17 cellular contexts compared by ENCODE assay signal in genomic region chr6:149501201-149501600, GRCh38. TPM values are rescaled to one million over a fixed set of nuclear protein-coding genes. Genes with fewer than 3 reads are reported as not detected.
DNase-seq lines count a peak whose midpoint lies in the region; ATAC-seq, FAIRE-seq and TF ChIP-seq lines count a peak whose summit lies in the region.
"Had no signal": no experiment of that assay in that cellular context is flagged by ENCODE, and none has a peak within 500 bp of the region (broad histone marks: within the 10 kb centered on the region; RNA-seq: fewer than 3 reads in every experiment).

No MANE protein-coding gene starts in this region.

- peaks cover 19% of the 10 kb centered on the region for H3K4me1 Mint-ChIP-seq in activated naive CD4-positive, alpha-beta T cell treated with anti-CD3 and anti-CD28 coated beads, Interleukin-2, amount 10 ng/mL, durations not matched to agents 7 days and 5 days
- H3K4me1 Mint-ChIP-seq in activated naive CD8-positive, alpha-beta T cell treated with anti-CD3 and anti-CD28 coated beads for 36 hours = peaks cover 61% of the 10 kb centered on the region
- H3K4me1 Mint-ChIP-seq in stimulated activated naive CD8-positive, alpha-beta T cell treated with anti-CD3 and anti-CD28 coated beads, Interleukin-15, amount 100 ng/mL, for 72 hours = peaks cover 85% of the 10 kb centered on the region

- CTCF ChIA-PET in activated naive CD4-positive, alpha-beta T cell treated with anti-CD3 and anti-CD28 coated beads, Interleukin-2, amount 10 ng/mL, durations not matched to agents 7 days and 5 days (lab: Charles Lee) = no interaction called here

- no peaks in the 10 kb centered on the region for H3K27me3 Mint-ChIP-seq in activated naive CD4-positive, alpha-beta T cell treated with anti-CD3 and anti-CD28 coated beads, Interleukin-2, amount 10 ng/mL, durations not matched to agents 7 days and 5 days
- no peaks in the 10 kb centered on the region for H3K27me3 Mint-ChIP-seq in activated naive CD8-positive, alpha-beta T cell treated with anti-CD3 and anti-CD28 coated beads for 36 hours
- H3K27me3 Mint-ChIP-seq in stimulated activated naive CD8-positive, alpha-beta T cell treated with anti-CD3 and anti-CD28 coated beads, Interleukin-15, amount 100 ng/mL, for 72 hours = no peaks in the 10 kb centered on the region

- no peaks in the 10 kb centered on the region for H3K9me3 Mint-ChIP-seq in activated naive CD4-positive, alpha-beta T cell treated with anti-CD3 and anti-CD28 coated beads, Interleukin-2, amount 10 ng/mL, durations not matched to agents 7 days and 5 days
- peaks cover 5% of the 10 kb centered on the region for H3K9me3 Mint-ChIP-seq in activated naive CD8-positive, alpha-beta T cell treated with anti-CD3 and anti-CD28 coated beads for 36 hours
- H3K9me3 Mint-ChIP-seq in stimulated activated naive CD8-positive, alpha-beta T cell treated with anti-CD3 and anti-CD28 coated beads, Interleukin-15, amount 100 ng/mL, for 72 hours = no peaks in the 10 kb centered on the region

- H3K36me3 Mint-ChIP-seq in activated naive CD4-positive, alpha-beta T cell treated with anti-CD3 and anti-CD28 coated beads, Interleukin-2, amount 10 ng/mL, durations not matched to agents 7 days and 5 days = peaks cover 41% of the 10 kb centered on the region
- peaks cover 49% of the 10 kb centered on the region for H3K36me3 Mint-ChIP-seq in activated naive CD8-positive, alpha-beta T cell treated with anti-CD3 and anti-CD28 coated beads for 36 hours

- no peak for TF ChIP-seq CTCF in GM13976 (IDR thresholded peaks at IDR 0.05; ENCODE audit: borderline replicate concordance, control extremely low read depth, extremely low read depth, insufficient read depth, missing control alignments)

- no peak for TF ChIP-seq POLR2A in GM12892 (IDR thresholded peaks at IDR 0.05; ENCODE audit: low read depth, low read length)

- ATAC-seq in stimulated activated naive CD8-positive, alpha-beta T cell treated with anti-CD3 and anti-CD28 coated beads, Interleukin-15, amount 100 ng/mL, for 72 hours = peak; percentile 41

- DNase-seq in activated naive CD4-positive, alpha-beta T cell treated with anti-CD3 and anti-CD28 coated beads, Interleukin-2, amount 10 ng/mL, durations not matched to agents 7 days and 5 days = no peak
- DNase-seq in activated naive CD4-positive, alpha-beta T cell treated with Interleukin-2 at 50 U/mL for 16 hours = no peak
- DNase-seq in GM12892 (ENCODE audit: insufficient read length) (no peak), SIG-M5 treated with dmso at 0.1 percent for 504 hours (lab: John Stamatoyannopoulos, UW; ENCODE audit: unreplicated experiment) (no peak), GM13976 (ENCODE audit: low spot score) (no peak)
- DNase-seq in activated naive CD8-positive, alpha-beta T cell treated with anti-CD3 and anti-CD28 coated beads for 36 hours = no peak
- DNase-seq in stimulated activated naive CD8-positive, alpha-beta T cell treated with anti-CD3 and anti-CD28 coated beads, Interleukin-15, amount 100 ng/mL, for 72 hours = no peak
- DNase-seq: DMS53, NCI-H1092, NCI-H1694, NCI-H2107, NCI-H226, NCI-H526, RPMI8226 had no signal

- H3K27ac Mint-ChIP-seq in activated naive CD4-positive, alpha-beta T cell treated with anti-CD3 and anti-CD28 coated beads, Interleukin-2, amount 10 ng/mL, durations not matched to agents 7 days and 5 days = peak overlapping the region; percentile 45
- peak overlapping the region; percentile 79 for H3K27ac Mint-ChIP-seq in activated naive CD8-positive, alpha-beta T cell treated with anti-CD3 and anti-CD28 coated beads for 36 hours
- H3K27ac Mint-ChIP-seq in stimulated activated naive CD8-positive, alpha-beta T cell treated with anti-CD3 and anti-CD28 coated beads, Interleukin-15, amount 100 ng/mL, for 72 hours = peak overlapping the region; percentile 86 to 90

- FAIRE-seq in GM12892 (lab: Jason Lieb, UNC) = peak; percentile 21
- FAIRE-seq: GM18507, H54 had no signal

- in situ Hi-C loops in GM13976 (cut with MboI; ENCODE audit: low sequenced_read_pairs, unreplicated experiment) = no loop called here

- H3K4me3 Mint-ChIP-seq in activated naive CD4-positive, alpha-beta T cell treated with anti-CD3 and anti-CD28 coated beads, Interleukin-2, amount 10 ng/mL, durations not matched to agents 7 days and 5 days = no peak overlapping the region
- H3K4me3 Mint-ChIP-seq in activated naive CD8-positive, alpha-beta T cell treated with anti-CD3 and anti-CD28 coated beads for 36 hours = no peak overlapping the region
- peak overlapping the region; percentile 8 to 23 for H3K4me3 Mint-ChIP-seq in stimulated activated naive CD8-positive, alpha-beta T cell treated with anti-CD3 and anti-CD28 coated beads, Interleukin-15, amount 100 ng/mL, for 72 hours

RNA-seq across cellular contexts. Expression of gene ZC3H12D, which starts 16.4 kb away (rescaled TPM):
- 8.8 TPM for polyA plus RNA-seq in GM12892 (2012; ENCODE audit: missing spikeins)
- 10 to 100 TPM; 27.9 to 28.0 TPM for total RNA-seq in activated naive CD8-positive, alpha-beta T cell treated with anti-CD3 and anti-CD28 coated beads for 36 hours
- total RNA-seq: MCF 10A had no signal

RNA-seq across cellular contexts. Expression of gene PPIL4, which starts 44.6 kb away (rescaled TPM):
- polyA plus RNA-seq in GM12892 (2012; ENCODE audit: missing spikeins) = 17.7 TPM
- total RNA-seq in activated naive CD8-positive, alpha-beta T cell treated with anti-CD3 and anti-CD28 coated beads for 36 hours = 10 to 100 TPM; 26.2 to 27.5 TPM

Comparison
In these comparisons a context has a peak if more than half of its experiments do, and no peak if none do; other contexts are left out.
1. H3K4me3 Mint-ChIP-seq: peak in stimulated activated naive CD8-positive, alpha-beta T cell treated with anti-CD3 and anti-CD28 coated beads, Interleukin-15, amount 100 ng/mL, for 72 hours (2 of 2); none in activated naive CD4-positive, alpha-beta T cell treated with anti-CD3 and anti-CD28 coated beads, Interleukin-2, amount 10 ng/mL, durations not matched to agents 7 days and 5 days (single experiment) and activated naive CD8-positive, alpha-beta T cell treated with anti-CD3 and anti-CD28 coated beads for 36 hours (single experiment).
2. Peak in every context shown above with its lines, with median percentiles within 50 percentile points of each other: H3K27ac Mint-ChIP-seq.